13 cellular contexts compared by ENCODE assay signal in the genomic region with DNA sequence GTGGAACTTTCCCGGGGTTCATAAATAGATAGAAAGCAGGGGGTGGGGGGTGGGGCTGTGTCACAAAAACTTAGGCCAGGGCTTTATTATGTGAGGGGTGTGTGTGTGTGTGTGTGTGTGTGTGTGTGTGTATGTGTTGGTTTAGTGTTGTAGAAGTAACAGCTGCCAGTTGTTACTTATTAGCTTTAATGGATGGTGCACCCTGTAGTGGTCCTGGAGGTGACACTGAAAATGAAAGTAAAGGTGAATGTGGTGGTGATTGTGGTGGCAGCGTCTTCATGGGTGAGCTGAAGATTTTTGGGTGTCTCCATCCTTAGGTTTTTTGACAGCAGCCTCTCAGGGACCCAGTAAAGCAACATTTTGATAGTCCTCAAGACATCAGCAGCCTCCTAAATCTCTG.
DNase-seq lines count a peak whose midpoint lies in the region; ATAC-seq, FAIRE-seq and TF ChIP-seq lines count a peak whose summit lies in the region.
"Had no signal": no experiment of that assay in that cellular context is flagged by ENCODE, and none has a peak within 500 bp of the region (broad histone marks: within the 10 kb centered on the region; RNA-seq: fewer than 3 reads in every experiment).

No MANE protein-coding gene starts in this region.

- TF ChIP-seq RAD21 in GM12878 (IDR thresholded peaks at IDR 0.05; ENCODE audit: insufficient read depth, low read depth, low read length) = no peak

- no peaks in the 10 kb centered on the region for H3K79me2 ChIP-seq in GM12878 (ENCODE audit: control insufficient read depth, insufficient read depth, low read length)
- no peaks in the 10 kb centered on the region for H3K79me2 ChIP-seq in mesendoderm (ENCODE audit: control insufficient read depth, insufficient read depth, low read length)

- H3K23ac ChIP-seq in mesendoderm (ENCODE audit: low read length) = no peak overlapping the region

- TF ChIP-seq EP300 in GM12878 (IDR thresholded peaks at IDR 0.05; ENCODE audit: borderline replicate concordance in 1 of 2, control insufficient read depth in 1 of 2, low read depth in 2 of 2, low read length in 2 of 2) = no peak

- H3K79me1 ChIP-seq in mesendoderm (ENCODE audit: low read length) = no peaks in the 10 kb centered on the region

- no peaks in the 10 kb centered on the region; the same call in 1 of the 2 replicates for H3K27me3 Mint-ChIP-seq in HFFc6 (ENCODE audit: insufficient read depth)

- WGBS in GM12878 (ENCODE audit: insufficient coverage, insufficient replicate concordance, low lambda C conversion rate, missing lambda C conversion rate) = 31% methylated on average over 2 of the region's 2 CpGs
- WGBS in mesendoderm (ENCODE audit: extremely low coverage, insufficient coverage, low lambda C conversion rate) = no CpG with 5 or more reads among the region's 2 CpGs

- H4K20me1 ChIP-seq in GM12878 (ENCODE audit: control insufficient read depth, insufficient read depth) = no peaks in the 10 kb centered on the region

- no peak overlapping the region for H4K8ac ChIP-seq in mesendoderm (ENCODE audit: low read depth, low read length)

- ATAC-seq in GM18868 (IDR thresholded peaks at IDR 0.05; ENCODE audit: unreplicated experiment) = peak; percentile 91
- ATAC-seq in GM21447 (IDR thresholded peaks at IDR 0.05; ENCODE audit: unreplicated experiment) = peak; percentile 99
- peak; percentile 77 for ATAC-seq in HG03095 (IDR thresholded peaks at IDR 0.05; ENCODE audit: unreplicated experiment)
- ATAC-seq in GM12878 = peak; percentile 94

- H3K4me3 Mint-ChIP-seq in HFFc6 = no peak overlapping the region
- H3K4me3 Mint-ChIP-seq: natural killer cell had no signal

- H2BK120ac ChIP-seq in mesendoderm (ENCODE audit: low read depth, low read length) = no peak overlapping the region

- H3K36me3 Mint-ChIP-seq in HFFc6 (ENCODE audit: low read depth) = no peaks in the 10 kb centered on the region
- H3K36me3 Mint-ChIP-seq: natural killer cell had no signal

- intact Hi-C loops in GM12878 (cut with micrococcal nuclease; ENCODE audit: unreplicated experiment) = loop anchor here (1.0 kb wide), 1 partner anchor 141 kb away; no protein-coding TSS in a partner anchor

- in situ Hi-C loops in GM12878 (cut with MboI) = no loop called here

- TF ChIP-seq POLR2A in GM12878 (IDR thresholded peaks at IDR 0.05; ENCODE audit: low read depth, low read length) = no peak

- H3K4ac ChIP-seq in mesendoderm (ENCODE audit: low read depth, low read length) = no peak overlapping the region

- peaks cover 34% of the 10 kb centered on the region for H3K9me3 Mint-ChIP-seq in HFFc6
- H3K9me3 Mint-ChIP-seq: natural killer cell had no signal

- H2BK15ac ChIP-seq in mesendoderm (replicated peaks; ENCODE audit: low read depth) = no peak overlapping the region

- CTCF ChIA-PET in GM12878 (lab: Yijun Ruan, JAX) = interaction anchor here (1.3 to 7.1 kb wide), 3 partner anchors 12 to 142 kb away, joined by 3 to 50 read pairs (median 5); no protein-coding TSS in a partner anchor

- H3K4me1 ChIP-seq in GM12878 (ENCODE audit: control insufficient read depth, insufficient read depth, low read length) (0 out of 2 replicates have a peak, but pooled peaks cover 3% of the 10 kb centered on the region), mesendoderm (ENCODE audit: control insufficient read depth, low read depth, low read length) (no peaks in the 10 kb centered on the region)
- H3K4me1 ChIP-seq: ascending aorta had no signal

- no peak overlapping the region; the same call in 1 of the 2 replicates for H3K4me2 ChIP-seq in GM12878 (ENCODE audit: control insufficient read depth, insufficient read depth)
- no peak overlapping the region for H3K4me2 ChIP-seq in mesendoderm (ENCODE audit: low read length)

- H3K27ac ChIP-seq in GM12878 (ENCODE audit: control insufficient read depth, insufficient read depth) (no peak overlapping the region), mesendoderm (ENCODE audit: low read depth, low read length) (no peak overlapping the region)
- H3K27ac ChIP-seq: ascending aorta had no signal

- no peak overlapping the region for H2AFZ ChIP-seq in GM12878 (ENCODE audit: control insufficient read depth, low read depth, low read length)

- no TSS peak for BruUV-seq in GM12878 (replicated peaks; lab: Mats Ljungman, UMichigan)

- RAD21 ChIA-PET in GM12878 (lab: Charles Lee; ENCODE audit: unreplicated experiment) = interaction anchor here (1.2 to 2.1 kb wide), 2 partner anchors 12 to 365 kb away, joined by 3 to 13 read pairs; no protein-coding TSS in a partner anchor

- H3K4me1 Mint-ChIP-seq in HFFc6 (ENCODE audit: low read depth) = no peaks in the 10 kb centered on the region

- no peak overlapping the region for H4K5ac ChIP-seq in mesendoderm (ENCODE audit: low read length)

- no peak overlapping the region for H3K18ac ChIP-seq in mesendoderm (ENCODE audit: low read length)

- H3K4me3 ChIP-seq in GM12878 (no peak overlapping the region), mesendoderm (ENCODE audit: low read length) (no peak overlapping the region)
- H3K4me3 ChIP-seq: ascending aorta had no signal

- no peak overlapping the region for H2BK5ac ChIP-seq in mesendoderm (ENCODE audit: low read length)

- H3K56ac ChIP-seq in mesendoderm (ENCODE audit: low read length) = no peak overlapping the region

- H3K27me3 ChIP-seq in GM12878 (replicated peaks in 1 of 2; ENCODE audit: control insufficient read depth in 2 of 2, insufficient read depth in 2 of 2, low read length in 1 of 2) = no peaks in the 10 kb centered on the region
- H3K27me3 ChIP-seq in mesendoderm (ENCODE audit: insufficient read depth, low read length, poor library complexity) = no peaks in the 10 kb centered on the region
- H3K27me3 ChIP-seq: ascending aorta had no signal

- DNase-seq in GM12878 (ENCODE audit: low read depth, low spot score) (peak; percentile 42), HFFc6 (no peak), NCI-H146 treated with DMSO at 0.1 percent for 48 hours (lab: John Stamatoyannopoulos, UW; ENCODE audit: unreplicated experiment) (no peak), mesendoderm (no peak), occipital lobe (lab: John Stamatoyannopoulos, UW) (no peak)
- DNase-seq: activated CD8-positive, alpha-beta memory T cell treated with anti-CD3 and anti-CD28 coated beads for 24 hours; Calu3; natural killer cell; stimulated activated CD4-positive, alpha-beta T cell treated with anti-CD3 and anti-CD28 coated beads, Interleukin-15, amount 100 ng/mL, for 24 hours had no signal

- no peak overlapping the region for H3K27ac Mint-ChIP-seq in HFFc6

- peak; percentile 74 for FAIRE-seq in GM12878 (lab: Jason Lieb, UNC)

- H3K9ac ChIP-seq in GM12878 (ENCODE audit: control insufficient read depth, insufficient read depth, low read length) (no peak overlapping the region), mesendoderm (ENCODE audit: low read length) (no peak overlapping the region)

- SMC1A ChIA-PET in GM12878 (lab: Charles Lee; ENCODE audit: uncharacterized antibody, unreplicated experiment) = interaction anchor here (0.5 to 3.8 kb wide), 3 partner anchors 9 to 720 kb away, joined by 4 to 21 read pairs (median 4); no protein-coding TSS in a partner anchor

- POLR2A ChIA-PET in GM12878 (lab: Charles Lee) = no interaction called here

- no peak for TF ChIP-seq CTCF in GM12878 (IDR thresholded peaks at IDR 0.05 in 2 of 3, conservative IDR thresholded peaks at IDR 0.05 in 1 of 3; ENCODE audit: control insufficient read depth in 2 of 3, extremely low read depth in 1 of 3, insufficient read depth in 1 of 3, low read depth in 3 of 3, low read length in 3 of 3)
- TF ChIP-seq CTCF in HFFc6 (IDR thresholded peaks at IDR 0.05) = no peak

- no peak overlapping the region for H2AK5ac ChIP-seq in mesendoderm (ENCODE audit: low read length)

- H3K36me3 ChIP-seq in GM12878 (ENCODE audit: control insufficient read depth in 2 of 2, insufficient read depth in 2 of 2, low read length in 1 of 2) (no peaks in the 10 kb centered on the region), mesendoderm (ENCODE audit: control insufficient read depth, insufficient read depth, low read length) (no peaks in the 10 kb centered on the region)
- H3K36me3 ChIP-seq: ascending aorta had no signal

- H3K9me3 ChIP-seq in GM12878 (replicated peaks; ENCODE audit: control insufficient read depth, insufficient read depth, low read length) = no peaks in the 10 kb centered on the region

TF ChIP-seq in GM12878, 131 proteins besides CTCF, POLR2A, EP300 and RAD21 (continues in another document):
- TF ChIP-seq, protein P1, sequence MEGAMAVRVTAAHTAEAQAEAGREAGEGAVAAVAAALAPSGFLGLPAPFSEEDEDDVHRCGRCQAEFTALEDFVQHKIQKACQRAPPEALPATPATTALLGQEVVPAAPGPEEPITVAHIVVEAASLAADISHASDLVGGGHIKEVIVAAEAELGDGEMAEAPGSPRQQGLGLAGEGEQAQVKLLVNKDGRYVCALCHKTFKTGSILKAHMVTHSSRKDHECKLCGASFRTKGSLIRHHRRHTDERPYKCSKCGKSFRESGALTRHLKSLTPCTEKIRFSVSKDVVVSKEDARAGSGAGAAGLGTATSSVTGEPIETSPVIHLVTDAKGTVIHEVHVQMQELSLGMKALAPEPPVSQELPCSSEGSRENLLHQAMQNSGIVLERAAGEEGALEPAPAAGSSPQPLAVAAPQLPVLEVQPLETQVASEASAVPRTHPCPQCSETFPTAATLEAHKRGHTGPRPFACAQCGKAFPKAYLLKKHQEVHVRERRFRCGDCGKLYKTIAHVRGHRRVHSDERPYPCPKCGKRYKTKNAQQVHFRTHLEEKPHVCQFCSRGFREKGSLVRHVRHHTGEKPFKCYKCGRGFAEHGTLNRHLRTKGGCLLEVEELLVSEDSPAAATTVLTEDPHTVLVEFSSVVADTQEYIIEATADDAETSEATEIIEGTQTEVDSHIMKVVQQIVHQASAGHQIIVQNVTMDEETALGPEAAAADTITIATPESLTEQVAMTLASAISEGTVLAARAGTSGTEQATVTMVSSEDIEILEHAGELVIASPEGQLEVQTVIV (IDR thresholded peaks at IDR 0.05; ENCODE audit: borderline replicate concordance, partially characterized antibody) = no peak
- TF ChIP-seq HDAC2 (IDR thresholded peaks at IDR 0.05) = no peak
- peak; percentile 83 for TF ChIP-seq NBN (IDR thresholded peaks at IDR 0.05)
- no peak for TF ChIP-seq EED (IDR thresholded peaks at IDR 0.05; ENCODE audit: low read depth)
- TF ChIP-seq IKZF2 (IDR thresholded peaks at IDR 0.05) = peak; percentile 49 to 54; a peak in 2 of 4 replicates
- TF ChIP-seq BCL11A (IDR thresholded peaks at IDR 0.05; ENCODE audit: low read depth, low read length) = no peak
- TF ChIP-seq MTA2 (IDR thresholded peaks at IDR 0.05; ENCODE audit: low read depth) = peak; percentile 73
- TF ChIP-seq IKZF1 (conservative IDR thresholded peaks at IDR 0.05) = 0 out of 2 replicates have a peak, but pooled peaks have one; percentile 19
